Comparison of ENCODE assay signal across 8 cellular contexts in genomic region chr1:103461171-103462105, GRCh38.
DNase-seq lines count a peak whose midpoint lies in the region; ATAC-seq and TF ChIP-seq lines count a peak whose summit lies in the region.

No MANE protein-coding gene starts in this region.

- H3K4me3 ChIP-seq in astrocyte of the cerebellum (ENCODE audit: low read depth, low read length) = no peak overlapping the region

- TF ChIP-seq CTCF in AG09319 (IDR thresholded peaks at IDR 0.05; ENCODE audit: low read depth, low read length) (peak; percentile 47), astrocyte of the cerebellum (IDR thresholded peaks at IDR 0.05; ENCODE audit: low read depth, low read length, missing control alignments) (peak; percentile 11)

- intact Hi-C loops in left ventricle myocardium superior (cut with micrococcal nuclease) = no loop called here

- in situ Hi-C loops in astrocyte of the cerebellum (cut with HindIII; ENCODE audit: low sequenced_read_pairs) = no loop called here

- ATAC-seq in GM18867 (IDR thresholded peaks at IDR 0.05; ENCODE audit: unreplicated experiment) (peak; percentile 84), left ventricle myocardium superior (no peak)

- no peak for DNase-seq in AG09319 (ENCODE audit: extremely low read depth, low read depth)
- DNase-seq in Kasumi-1 (lab: John Stamatoyannopoulos, UW) = peak; percentile 45 to 71
- no peak for DNase-seq in astrocyte of the cerebellum (ENCODE audit: low read depth)
- DNase-seq in medulla oblongata (ENCODE audit: extremely low spot score) = peak; percentile 20
- DNase-seq in NCI-H2227 treated with DMSO at 0.1 percent for 48 hours (lab: John Stamatoyannopoulos, UW) = no peak
- no peak for DNase-seq in MV-4-11 (lab: John Stamatoyannopoulos, UW)
- DNase-seq in left ventricle myocardium superior = no peak

Comparison
In these comparisons a context has a peak if more than half of its experiments do, and no peak if none do; other contexts are left out.
1. DNase-seq: peak in Kasumi-1 (2 of 2) and medulla oblongata (single experiment); none in AG09319 (single experiment), astrocyte of the cerebellum (single experiment), NCI-H2227 treated with DMSO at 0.1 percent for 48 hours (single experiment), MV-4-11 (single experiment) and left ventricle myocardium superior (single experiment).